Comparison of ENCODE assay signal across 23 cellular contexts in genomic region chr3:121649645-121650044, GRCh38. TPM values are rescaled to one million over a fixed set of nuclear protein-coding genes. Genes with fewer than 3 reads are reported as not detected.
DNase-seq lines count a peak whose midpoint lies in the region; ATAC-seq, FAIRE-seq and TF ChIP-seq lines count a peak whose summit lies in the region.
"Had no signal": no experiment of that assay in that cellular context is flagged by ENCODE, and none has a peak within 500 bp of the region (broad histone marks: within the 10 kb centered on the region; RNA-seq: fewer than 3 reads in every experiment).

No MANE protein-coding gene starts in this region.

- H3K9me3 Mint-ChIP-seq in activated T-cell treated with anti-CD3 and anti-CD28 coated beads, Interleukin-2, amount 50 U/mL, for 72 hours: no peaks in the 10 kb centered on the region
- H3K9me3 Mint-ChIP-seq: activated naive CD8-positive, alpha-beta T cell treated with anti-CD3 and anti-CD28 coated beads for 36 hours; activated T-cell treated with anti-CD3 and anti-CD28 coated beads, Interleukin-2, amount 50 U/mL, for 24 hours; nephron progenitor cell had no signal

- H3K4me1 ChIP-seq in gastrocnemius medialis (peaks cover 17 to 21% of the 10 kb centered on the region in 2 donors), thyroid gland (no peaks in the 10 kb centered on the region)

- intact Hi-C loops in gastrocnemius medialis (cut with DNase I; ENCODE audit: low total_unique reads): loop anchor here (2.0 kb wide), 1 partner anchor 57 kb away; the partner anchor contains the start of gene FBXO40
- intact Hi-C loops in thyroid gland (cut with DNase I): no loop called here

- H3K36me3 Mint-ChIP-seq in activated T-cell treated with anti-CD3 and anti-CD28 coated beads, Interleukin-2, amount 50 U/mL, for 72 hours (ENCODE audit: insufficient read depth in 2 of 2): peaks cover 6 to 21% of the 10 kb centered on the region in 2 donors
- H3K36me3 Mint-ChIP-seq: brain had no signal

- no peak for DNase-seq in activated T-cell treated with anti-CD3 and anti-CD28 coated beads, Interleukin-2, amount 50 U/mL, for 72 hours
- DNase-seq in activated T-cell treated with anti-CD3 and anti-CD28 coated beads for 4 hours (no peak), HPDE6-E6E7 (ENCODE audit: extremely low spot score) (peak; percentile 26), gastrocnemius medialis (no peak), thyroid gland (no peak)
- DNase-seq: ACHN; activated CD4-positive, alpha-beta T cell treated with anti-CD3 and anti-CD28 coated beads, Interleukin-2, amount 50 U/mL, for 1 hour; activated naive CD8-positive, alpha-beta T cell treated with anti-CD3 and anti-CD28 coated beads for 36 hours; activated T-cell treated with anti-CD3 and anti-CD28 coated beads, Interleukin-2, amount 50 U/mL, for 24 hours; DMS79; esophagus squamous epithelium; MG63; nephron progenitor cell; NK-92 treated with Interleukin-12 subunit alpha and Interleukin-12 subunit beta, amount 100 ng/mL, for 24 hours; psoas muscle; testis had no signal

- no peaks in the 10 kb centered on the region for H3K36me3 ChIP-seq in gastrocnemius medialis
- peaks cover 0 to 3% of the 10 kb centered on the region in 2 donors for H3K36me3 ChIP-seq in thyroid gland
- H3K36me3 ChIP-seq: esophagus squamous epithelium, MG63 had no signal

- TF ChIP-seq CTCF in gastrocnemius medialis (IDR thresholded peaks at IDR 0.05 in 4 of 5, conservative IDR thresholded peaks at IDR 0.05 in 1 of 5) (no peak), thyroid gland (IDR thresholded peaks at IDR 0.05) (no peak)

- in situ Hi-C loops in gastrocnemius medialis (cut with MboI; ENCODE audit: low sequenced_read_pairs in 4 of 4): no loop called here

- no peaks in the 10 kb centered on the region for H3K27me3 ChIP-seq in gastrocnemius medialis
- H3K27me3 ChIP-seq in thyroid gland: no peaks in the 10 kb centered on the region
- H3K27me3 ChIP-seq: esophagus squamous epithelium, hepatocyte, MG63, testis had no signal

- H3K9me3 ChIP-seq in gastrocnemius medialis (no peaks in the 10 kb centered on the region), thyroid gland (no peaks in the 10 kb centered on the region)
- H3K9me3 ChIP-seq: esophagus squamous epithelium, MG63, testis had no signal

- ATAC-seq in activated T-cell treated with anti-CD3 and anti-CD28 coated beads, Interleukin-2, amount 50 U/mL, for 72 hours (replicated peaks in 1 of 2): no peak
- no peak for ATAC-seq in gastrocnemius medialis
- ATAC-seq in HG02970 (IDR thresholded peaks at IDR 0.05; ENCODE audit: low FRiP score, unreplicated experiment): no peak
- no peak for ATAC-seq in HG02588 (IDR thresholded peaks at IDR 0.05; ENCODE audit: unreplicated experiment)

- H3K4me3 Mint-ChIP-seq in activated T-cell treated with anti-CD3 and anti-CD28 coated beads, Interleukin-2, amount 50 U/mL, for 72 hours: no peak overlapping the region
- H3K4me3 Mint-ChIP-seq: activated naive CD8-positive, alpha-beta T cell treated with anti-CD3 and anti-CD28 coated beads for 36 hours; activated T-cell treated with anti-CD3 and anti-CD28 coated beads, Interleukin-2, amount 50 U/mL, for 24 hours; brain; nephron progenitor cell had no signal

- H3K27me3 Mint-ChIP-seq in activated T-cell treated with anti-CD3 and anti-CD28 coated beads, Interleukin-2, amount 50 U/mL, for 72 hours (ENCODE audit: low read depth): no peaks in the 10 kb centered on the region
- H3K27me3 Mint-ChIP-seq: activated naive CD8-positive, alpha-beta T cell treated with anti-CD3 and anti-CD28 coated beads for 36 hours; activated T-cell treated with anti-CD3 and anti-CD28 coated beads, Interleukin-2, amount 50 U/mL, for 24 hours had no signal

- H3K4me1 Mint-ChIP-seq in activated T-cell treated with anti-CD3 and anti-CD28 coated beads, Interleukin-2, amount 50 U/mL, for 72 hours (ENCODE audit: low read depth): peaks cover 45% of the 10 kb centered on the region

- H3K4me3 ChIP-seq in gastrocnemius medialis (no peak overlapping the region), thyroid gland (replicated peaks in 1 of 3) (no peak overlapping the region)
- H3K4me3 ChIP-seq: esophagus squamous epithelium, hepatocyte, MG63, psoas muscle, testis had no signal

- peak; percentile 5 for FAIRE-seq in colon (lab: Jason Lieb, UNC)
- FAIRE-seq: keratinocyte, TTC549 had no signal

- H3K27ac ChIP-seq in gastrocnemius medialis: peak overlapping the region; percentile 83 to 87 (median 84)
- no peak overlapping the region for H3K27ac ChIP-seq in thyroid gland
- H3K27ac ChIP-seq: hepatocyte had no signal

- peak overlapping the region; percentile 65 for H3K27ac Mint-ChIP-seq in activated T-cell treated with anti-CD3 and anti-CD28 coated beads, Interleukin-2, amount 50 U/mL, for 72 hours
- H3K27ac Mint-ChIP-seq: activated naive CD8-positive, alpha-beta T cell treated with anti-CD3 and anti-CD28 coated beads for 36 hours; brain; nephron progenitor cell had no signal

- TF ChIP-seq POLR2A in gastrocnemius medialis (IDR thresholded peaks at IDR 0.05): no peak
- no peak for TF ChIP-seq POLR2A in thyroid gland (IDR thresholded peaks at IDR 0.05)

RNA-seq across cellular contexts. Expression of gene HCLS1, which starts 11.1 kb away (rescaled TPM):
- 100 to 1,000 TPM; 236 to 259 TPM for total RNA-seq in activated T-cell treated with anti-CD3 and anti-CD28 coated beads, Interleukin-2, amount 50 U/mL, for 72 hours
- total RNA-seq in gastrocnemius medialis (10 to 100 TPM in 1 of 4 donors, 1 to 10 TPM in 3; 6.6 to 15.3 (median 7.8) TPM), thyroid gland (10 to 100 TPM; 14.6 to 42.5 (median 19.9) TPM)

RNA-seq across cellular contexts. Expression of gene FBXO40, which starts 56.5 kb away (rescaled TPM):
- not detected for total RNA-seq in activated T-cell treated with anti-CD3 and anti-CD28 coated beads, Interleukin-2, amount 50 U/mL, for 72 hours
- total RNA-seq in gastrocnemius medialis (10 to 100 TPM in 3 of 4 donors, 1 to 10 TPM in 1; 7.2 to 40.8 (median 28.7) TPM), thyroid gland (not detected)
- total RNA-seq: activated naive CD8-positive, alpha-beta T cell treated with anti-CD3 and anti-CD28 coated beads for 36 hours; esophagus squamous epithelium; hepatocyte had no signal

Comparison
In these comparisons a context has a peak if more than half of its experiments do, and no peak if none do; other contexts are left out.
1. H3K27ac ChIP-seq: peak in gastrocnemius medialis (4 of 4); none in thyroid gland (0 of 3).
2. RNA of gene HCLS1, which starts 11.1 kb away (total RNA-seq): 236 to 259 TPM in activated T-cell treated with anti-CD3 and anti-CD28 coated beads, Interleukin-2, amount 50 U/mL, for 72 hours; 14.6 to 42.5 TPM in thyroid gland and 6.6 to 15.3 TPM in gastrocnemius medialis; every median in the first group is over 4 times any median in the second.
3. RNA of gene FBXO40, which starts 56.5 kb away (total RNA-seq): 7.2 to 40.8 TPM in gastrocnemius medialis; not detected in activated T-cell treated with anti-CD3 and anti-CD28 coated beads, Interleukin-2, amount 50 U/mL, for 72 hours and not detected in thyroid gland; every median in the first group is over 4 times any median in the second.